Comparison of ENCODE assay signal across 1 cellular context in the genomic region with DNA sequence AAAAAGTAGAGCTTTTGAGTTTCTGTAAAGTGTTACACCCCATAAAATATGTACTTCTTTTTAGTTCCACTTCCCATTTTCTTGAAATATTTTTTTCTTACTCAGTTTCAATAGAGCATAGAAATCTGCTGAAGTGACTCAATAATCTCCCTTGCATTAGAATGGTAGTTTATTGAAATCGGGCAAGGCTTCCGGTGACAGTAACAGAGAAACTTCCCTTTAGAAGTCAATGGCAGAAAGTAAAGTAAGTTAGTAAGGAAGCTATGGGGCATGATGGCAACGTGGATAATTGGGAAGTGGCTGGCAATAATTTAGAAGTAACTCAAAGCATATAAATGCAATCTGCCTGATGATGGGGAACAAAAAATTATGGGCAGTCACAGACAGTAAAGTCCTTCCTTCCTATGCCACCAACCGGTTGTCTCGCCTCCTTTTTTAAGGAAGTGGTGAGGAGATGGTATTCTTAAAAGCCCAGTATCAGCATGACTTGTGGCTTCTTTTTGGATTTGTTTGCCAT.
TF ChIP-seq lines count a peak whose summit lies in the region.

No MANE protein-coding gene starts in this region.

TF ChIP-seq in GM12878, 131 proteins besides CTCF, POLR2A, EP300 and RAD21 (continued from another document and continues in another):
- TF ChIP-seq, protein P1, sequence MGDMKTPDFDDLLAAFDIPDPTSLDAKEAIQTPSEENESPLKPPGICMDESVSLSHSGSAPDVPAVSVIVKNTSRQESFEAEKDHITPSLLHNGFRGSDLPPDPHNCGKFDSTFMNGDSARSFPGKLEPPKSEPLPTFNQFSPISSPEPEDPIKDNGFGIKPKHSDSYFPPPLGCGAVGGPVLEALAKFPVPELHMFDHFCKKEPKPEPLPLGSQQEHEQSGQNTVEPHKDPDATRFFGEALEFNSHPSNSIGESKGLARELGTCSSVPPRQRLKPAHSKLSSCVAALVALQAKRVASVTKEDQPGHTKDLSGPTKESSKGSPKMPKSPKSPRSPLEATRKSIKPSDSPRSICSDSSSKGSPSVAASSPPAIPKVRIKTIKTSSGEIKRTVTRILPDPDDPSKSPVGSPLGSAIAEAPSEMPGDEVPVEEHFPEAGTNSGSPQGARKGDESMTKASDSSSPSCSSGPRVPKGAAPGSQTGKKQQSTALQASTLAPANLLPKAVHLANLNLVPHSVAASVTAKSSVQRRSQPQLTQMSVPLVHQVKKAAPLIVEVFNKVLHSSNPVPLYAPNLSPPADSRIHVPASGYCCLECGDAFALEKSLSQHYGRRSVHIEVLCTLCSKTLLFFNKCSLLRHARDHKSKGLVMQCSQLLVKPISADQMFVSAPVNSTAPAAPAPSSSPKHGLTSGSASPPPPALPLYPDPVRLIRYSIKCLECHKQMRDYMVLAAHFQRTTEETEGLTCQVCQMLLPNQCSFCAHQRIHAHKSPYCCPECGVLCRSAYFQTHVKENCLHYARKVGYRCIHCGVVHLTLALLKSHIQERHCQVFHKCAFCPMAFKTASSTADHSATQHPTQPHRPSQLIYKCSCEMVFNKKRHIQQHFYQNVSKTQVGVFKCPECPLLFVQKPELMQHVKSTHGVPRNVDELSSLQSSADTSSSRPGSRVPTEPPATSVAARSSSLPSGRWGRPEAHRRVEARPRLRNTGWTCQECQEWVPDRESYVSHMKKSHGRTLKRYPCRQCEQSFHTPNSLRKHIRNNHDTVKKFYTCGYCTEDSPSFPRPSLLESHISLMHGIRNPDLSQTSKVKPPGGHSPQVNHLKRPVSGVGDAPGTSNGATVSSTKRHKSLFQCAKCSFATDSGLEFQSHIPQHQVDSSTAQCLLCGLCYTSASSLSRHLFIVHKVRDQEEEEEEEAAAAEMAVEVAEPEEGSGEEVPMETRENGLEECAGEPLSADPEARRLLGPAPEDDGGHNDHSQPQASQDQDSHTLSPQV (IDR thresholded peaks at IDR 0.05), result no peak
- TF ChIP-seq, protein P2, sequence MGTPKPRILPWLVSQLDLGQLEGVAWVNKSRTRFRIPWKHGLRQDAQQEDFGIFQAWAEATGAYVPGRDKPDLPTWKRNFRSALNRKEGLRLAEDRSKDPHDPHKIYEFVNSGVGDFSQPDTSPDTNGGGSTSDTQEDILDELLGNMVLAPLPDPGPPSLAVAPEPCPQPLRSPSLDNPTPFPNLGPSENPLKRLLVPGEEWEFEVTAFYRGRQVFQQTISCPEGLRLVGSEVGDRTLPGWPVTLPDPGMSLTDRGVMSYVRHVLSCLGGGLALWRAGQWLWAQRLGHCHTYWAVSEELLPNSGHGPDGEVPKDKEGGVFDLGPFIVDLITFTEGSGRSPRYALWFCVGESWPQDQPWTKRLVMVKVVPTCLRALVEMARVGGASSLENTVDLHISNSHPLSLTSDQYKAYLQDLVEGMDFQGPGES (IDR thresholded peaks at IDR 0.05), result no peak
- peak; percentile 45; the same call in 1 of the 2 replicates for TF ChIP-seq IKZF1 (conservative IDR thresholded peaks at IDR 0.05)
- peak; percentile 92 for TF ChIP-seq SPI1 (IDR thresholded peaks at IDR 0.05; ENCODE audit: borderline replicate concordance, insufficient read depth, low read depth, low read length)
- TF ChIP-seq BMI1 (IDR thresholded peaks at IDR 0.05; ENCODE audit: borderline replicate concordance), result peak; percentile 26; the same call in 1 of the 2 replicates
- TF ChIP-seq, protein P3, sequence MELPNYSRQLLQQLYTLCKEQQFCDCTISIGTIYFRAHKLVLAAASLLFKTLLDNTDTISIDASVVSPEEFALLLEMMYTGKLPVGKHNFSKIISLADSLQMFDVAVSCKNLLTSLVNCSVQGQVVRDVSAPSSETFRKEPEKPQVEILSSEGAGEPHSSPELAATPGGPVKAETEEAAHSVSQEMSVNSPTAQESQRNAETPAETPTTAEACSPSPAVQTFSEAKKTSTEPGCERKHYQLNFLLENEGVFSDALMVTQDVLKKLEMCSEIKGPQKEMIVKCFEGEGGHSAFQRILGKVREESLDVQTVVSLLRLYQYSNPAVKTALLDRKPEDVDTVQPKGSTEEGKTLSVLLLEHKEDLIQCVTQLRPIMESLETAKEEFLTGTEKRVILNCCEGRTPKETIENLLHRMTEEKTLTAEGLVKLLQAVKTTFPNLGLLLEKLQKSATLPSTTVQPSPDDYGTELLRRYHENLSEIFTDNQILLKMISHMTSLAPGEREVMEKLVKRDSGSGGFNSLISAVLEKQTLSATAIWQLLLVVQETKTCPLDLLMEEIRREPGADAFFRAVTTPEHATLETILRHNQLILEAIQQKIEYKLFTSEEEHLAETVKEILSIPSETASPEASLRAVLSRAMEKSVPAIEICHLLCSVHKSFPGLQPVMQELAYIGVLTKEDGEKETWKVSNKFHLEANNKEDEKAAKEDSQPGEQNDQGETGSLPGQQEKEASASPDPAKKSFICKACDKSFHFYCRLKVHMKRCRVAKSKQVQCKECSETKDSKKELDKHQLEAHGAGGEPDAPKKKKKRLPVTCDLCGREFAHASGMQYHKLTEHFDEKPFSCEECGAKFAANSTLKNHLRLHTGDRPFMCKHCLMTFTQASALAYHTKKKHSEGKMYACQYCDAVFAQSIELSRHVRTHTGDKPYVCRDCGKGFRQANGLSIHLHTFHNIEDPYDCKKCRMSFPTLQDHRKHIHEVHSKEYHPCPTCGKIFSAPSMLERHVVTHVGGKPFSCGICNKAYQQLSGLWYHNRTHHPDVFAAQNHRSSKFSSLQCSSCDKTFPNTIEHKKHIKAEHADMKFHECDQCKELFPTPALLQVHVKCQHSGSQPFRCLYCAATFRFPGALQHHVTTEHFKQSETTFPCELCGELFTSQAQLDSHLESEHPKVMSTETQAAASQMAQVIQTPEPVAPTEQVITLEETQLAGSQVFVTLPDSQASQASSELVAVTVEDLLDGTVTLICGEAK (IDR thresholded peaks at IDR 0.05; ENCODE audit: borderline replicate concordance), result no peak
- TF ChIP-seq, protein P4, sequence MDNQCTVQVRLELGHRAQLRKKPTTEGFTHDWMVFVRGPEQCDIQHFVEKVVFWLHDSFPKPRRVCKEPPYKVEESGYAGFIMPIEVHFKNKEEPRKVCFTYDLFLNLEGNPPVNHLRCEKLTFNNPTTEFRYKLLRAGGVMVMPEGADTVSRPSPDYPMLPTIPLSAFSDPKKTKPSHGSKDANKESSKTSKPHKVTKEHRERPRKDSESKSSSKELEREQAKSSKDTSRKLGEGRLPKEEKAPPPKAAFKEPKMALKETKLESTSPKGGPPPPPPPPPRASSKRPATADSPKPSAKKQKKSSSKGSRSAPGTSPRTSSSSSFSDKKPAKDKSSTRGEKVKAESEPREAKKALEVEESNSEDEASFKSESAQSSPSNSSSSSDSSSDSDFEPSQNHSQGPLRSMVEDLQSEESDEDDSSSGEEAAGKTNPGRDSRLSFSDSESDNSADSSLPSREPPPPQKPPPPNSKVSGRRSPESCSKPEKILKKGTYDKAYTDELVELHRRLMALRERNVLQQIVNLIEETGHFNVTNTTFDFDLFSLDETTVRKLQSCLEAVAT (IDR thresholded peaks at IDR 0.05), result no peak
- TF ChIP-seq RUNX3 (IDR thresholded peaks at IDR 0.05; ENCODE audit: low read length), result peak; percentile 1; the same call in 1 of the 2 replicates
- no peak for TF ChIP-seq POLR2AphosphoS2 (IDR thresholded peaks at IDR 0.05; ENCODE audit: low read depth, low read length)
- TF ChIP-seq TBL1XR1 (IDR thresholded peaks at IDR 0.05; ENCODE audit: low read depth, low read length), result no peak
- no peak for TF ChIP-seq ZNF217 (IDR thresholded peaks at IDR 0.05)
- TF ChIP-seq, protein P5, sequence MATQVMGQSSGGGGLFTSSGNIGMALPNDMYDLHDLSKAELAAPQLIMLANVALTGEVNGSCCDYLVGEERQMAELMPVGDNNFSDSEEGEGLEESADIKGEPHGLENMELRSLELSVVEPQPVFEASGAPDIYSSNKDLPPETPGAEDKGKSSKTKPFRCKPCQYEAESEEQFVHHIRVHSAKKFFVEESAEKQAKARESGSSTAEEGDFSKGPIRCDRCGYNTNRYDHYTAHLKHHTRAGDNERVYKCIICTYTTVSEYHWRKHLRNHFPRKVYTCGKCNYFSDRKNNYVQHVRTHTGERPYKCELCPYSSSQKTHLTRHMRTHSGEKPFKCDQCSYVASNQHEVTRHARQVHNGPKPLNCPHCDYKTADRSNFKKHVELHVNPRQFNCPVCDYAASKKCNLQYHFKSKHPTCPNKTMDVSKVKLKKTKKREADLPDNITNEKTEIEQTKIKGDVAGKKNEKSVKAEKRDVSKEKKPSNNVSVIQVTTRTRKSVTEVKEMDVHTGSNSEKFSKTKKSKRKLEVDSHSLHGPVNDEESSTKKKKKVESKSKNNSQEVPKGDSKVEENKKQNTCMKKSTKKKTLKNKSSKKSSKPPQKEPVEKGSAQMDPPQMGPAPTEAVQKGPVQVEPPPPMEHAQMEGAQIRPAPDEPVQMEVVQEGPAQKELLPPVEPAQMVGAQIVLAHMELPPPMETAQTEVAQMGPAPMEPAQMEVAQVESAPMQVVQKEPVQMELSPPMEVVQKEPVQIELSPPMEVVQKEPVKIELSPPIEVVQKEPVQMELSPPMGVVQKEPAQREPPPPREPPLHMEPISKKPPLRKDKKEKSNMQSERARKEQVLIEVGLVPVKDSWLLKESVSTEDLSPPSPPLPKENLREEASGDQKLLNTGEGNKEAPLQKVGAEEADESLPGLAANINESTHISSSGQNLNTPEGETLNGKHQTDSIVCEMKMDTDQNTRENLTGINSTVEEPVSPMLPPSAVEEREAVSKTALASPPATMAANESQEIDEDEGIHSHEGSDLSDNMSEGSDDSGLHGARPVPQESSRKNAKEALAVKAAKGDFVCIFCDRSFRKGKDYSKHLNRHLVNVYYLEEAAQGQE (IDR thresholded peaks at IDR 0.05; ENCODE audit: low read depth, low read length), result no peak
- TF ChIP-seq SREBF1 (IDR thresholded peaks at IDR 0.05; ENCODE audit: low read length), result no peak
- no peak for TF ChIP-seq HCFC1 (IDR thresholded peaks at IDR 0.05; ENCODE audit: low read length)
- TF ChIP-seq ZNF207 (IDR thresholded peaks at IDR 0.05; ENCODE audit: borderline replicate concordance), result no peak
- no peak for TF ChIP-seq RB1 (IDR thresholded peaks at IDR 0.05; ENCODE audit: borderline replicate concordance)
- TF ChIP-seq, protein P6, sequence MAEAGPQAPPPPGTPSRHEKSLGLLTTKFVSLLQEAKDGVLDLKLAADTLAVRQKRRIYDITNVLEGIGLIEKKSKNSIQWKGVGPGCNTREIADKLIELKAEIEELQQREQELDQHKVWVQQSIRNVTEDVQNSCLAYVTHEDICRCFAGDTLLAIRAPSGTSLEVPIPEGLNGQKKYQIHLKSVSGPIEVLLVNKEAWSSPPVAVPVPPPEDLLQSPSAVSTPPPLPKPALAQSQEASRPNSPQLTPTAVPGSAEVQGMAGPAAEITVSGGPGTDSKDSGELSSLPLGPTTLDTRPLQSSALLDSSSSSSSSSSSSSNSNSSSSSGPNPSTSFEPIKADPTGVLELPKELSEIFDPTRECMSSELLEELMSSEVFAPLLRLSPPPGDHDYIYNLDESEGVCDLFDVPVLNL (IDR thresholded peaks at IDR 0.05; ENCODE audit: low read depth, low read length), result no peak
- peak in 1 of 2 experiments; percentile 63; a peak in 3 of 4 replicates for TF ChIP-seq IKZF2 (IDR thresholded peaks at IDR 0.05)
- no peak for TF ChIP-seq TCF3 (IDR thresholded peaks at IDR 0.05; ENCODE audit: borderline replicate concordance, insufficient read depth, low read depth, low read length)
- TF ChIP-seq NR2F1 (conservative IDR thresholded peaks at IDR 0.05), result no peak
- no peak for TF ChIP-seq SMARCA5 (IDR thresholded peaks at IDR 0.05)
- TF ChIP-seq MEF2A (IDR thresholded peaks at IDR 0.05; ENCODE audit: insufficient read depth, low read depth, low read length), result 0 out of 2 replicates have a peak, but pooled peaks have one; percentile 10
- no peak for TF ChIP-seq SMAD5 (IDR thresholded peaks at IDR 0.05; ENCODE audit: low read depth)
- no peak for TF ChIP-seq MTA2 (IDR thresholded peaks at IDR 0.05; ENCODE audit: low read depth)
- TF ChIP-seq, protein P7, sequence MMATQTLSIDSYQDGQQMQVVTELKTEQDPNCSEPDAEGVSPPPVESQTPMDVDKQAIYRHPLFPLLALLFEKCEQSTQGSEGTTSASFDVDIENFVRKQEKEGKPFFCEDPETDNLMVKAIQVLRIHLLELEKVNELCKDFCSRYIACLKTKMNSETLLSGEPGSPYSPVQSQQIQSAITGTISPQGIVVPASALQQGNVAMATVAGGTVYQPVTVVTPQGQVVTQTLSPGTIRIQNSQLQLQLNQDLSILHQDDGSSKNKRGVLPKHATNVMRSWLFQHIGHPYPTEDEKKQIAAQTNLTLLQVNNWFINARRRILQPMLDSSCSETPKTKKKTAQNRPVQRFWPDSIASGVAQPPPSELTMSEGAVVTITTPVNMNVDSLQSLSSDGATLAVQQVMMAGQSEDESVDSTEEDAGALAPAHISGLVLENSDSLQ (IDR thresholded peaks at IDR 0.05), result no peak
- no peak for TF ChIP-seq SIX5 (IDR thresholded peaks at IDR 0.05; ENCODE audit: low read depth, low read length, severe bottlenecking)
- 0 out of 2 replicates have a peak, but pooled peaks have one; percentile 7 for TF ChIP-seq CHD2 (IDR thresholded peaks at IDR 0.05; ENCODE audit: borderline replicate concordance, low read depth, low read length)
- no peak for TF ChIP-seq FOXK2 (IDR thresholded peaks at IDR 0.05)
- no peak for TF ChIP-seq NR2C2 (IDR thresholded peaks at IDR 0.05; ENCODE audit: borderline replicate concordance, control insufficient read depth, insufficient read length, low read depth)
- 0 out of 2 replicates have a peak, but pooled peaks have one; percentile 26 for TF ChIP-seq PAX8 (IDR thresholded peaks at IDR 0.05)
- TF ChIP-seq, protein P8, sequence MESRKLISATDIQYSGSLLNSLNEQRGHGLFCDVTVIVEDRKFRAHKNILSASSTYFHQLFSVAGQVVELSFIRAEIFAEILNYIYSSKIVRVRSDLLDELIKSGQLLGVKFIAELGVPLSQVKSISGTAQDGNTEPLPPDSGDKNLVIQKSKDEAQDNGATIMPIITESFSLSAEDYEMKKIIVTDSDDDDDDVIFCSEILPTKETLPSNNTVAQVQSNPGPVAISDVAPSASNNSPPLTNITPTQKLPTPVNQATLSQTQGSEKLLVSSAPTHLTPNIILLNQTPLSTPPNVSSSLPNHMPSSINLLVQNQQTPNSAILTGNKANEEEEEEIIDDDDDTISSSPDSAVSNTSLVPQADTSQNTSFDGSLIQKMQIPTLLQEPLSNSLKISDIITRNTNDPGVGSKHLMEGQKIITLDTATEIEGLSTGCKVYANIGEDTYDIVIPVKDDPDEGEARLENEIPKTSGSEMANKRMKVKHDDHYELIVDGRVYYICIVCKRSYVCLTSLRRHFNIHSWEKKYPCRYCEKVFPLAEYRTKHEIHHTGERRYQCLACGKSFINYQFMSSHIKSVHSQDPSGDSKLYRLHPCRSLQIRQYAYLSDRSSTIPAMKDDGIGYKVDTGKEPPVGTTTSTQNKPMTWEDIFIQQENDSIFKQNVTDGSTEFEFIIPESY (IDR thresholded peaks at IDR 0.05), result no peak
- TF ChIP-seq DPF2 (IDR thresholded peaks at IDR 0.05), result 0 out of 2 replicates have a peak, but pooled peaks have one; percentile 53
- 0 out of 2 replicates have a peak, but pooled peaks have one; percentile 35 for TF ChIP-seq EED (IDR thresholded peaks at IDR 0.05; ENCODE audit: low read depth)
- no peak for TF ChIP-seq MTA3 (IDR thresholded peaks at IDR 0.05; ENCODE audit: borderline replicate concordance, low read length)
- TF ChIP-seq, protein P9, sequence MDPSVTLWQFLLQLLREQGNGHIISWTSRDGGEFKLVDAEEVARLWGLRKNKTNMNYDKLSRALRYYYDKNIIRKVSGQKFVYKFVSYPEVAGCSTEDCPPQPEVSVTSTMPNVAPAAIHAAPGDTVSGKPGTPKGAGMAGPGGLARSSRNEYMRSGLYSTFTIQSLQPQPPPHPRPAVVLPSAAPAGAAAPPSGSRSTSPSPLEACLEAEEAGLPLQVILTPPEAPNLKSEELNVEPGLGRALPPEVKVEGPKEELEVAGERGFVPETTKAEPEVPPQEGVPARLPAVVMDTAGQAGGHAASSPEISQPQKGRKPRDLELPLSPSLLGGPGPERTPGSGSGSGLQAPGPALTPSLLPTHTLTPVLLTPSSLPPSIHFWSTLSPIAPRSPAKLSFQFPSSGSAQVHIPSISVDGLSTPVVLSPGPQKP (IDR thresholded peaks at IDR 0.05; ENCODE audit: low read depth, low read length), result peak; percentile 31; the same call in 1 of the 2 replicates
- no peak; the same call in 1 of the 2 replicates for TF ChIP-seq PML (IDR thresholded peaks at IDR 0.05; ENCODE audit: low read length)
